Comparison of ENCODE assay signal across 10 cellular contexts in the genomic region with DNA sequence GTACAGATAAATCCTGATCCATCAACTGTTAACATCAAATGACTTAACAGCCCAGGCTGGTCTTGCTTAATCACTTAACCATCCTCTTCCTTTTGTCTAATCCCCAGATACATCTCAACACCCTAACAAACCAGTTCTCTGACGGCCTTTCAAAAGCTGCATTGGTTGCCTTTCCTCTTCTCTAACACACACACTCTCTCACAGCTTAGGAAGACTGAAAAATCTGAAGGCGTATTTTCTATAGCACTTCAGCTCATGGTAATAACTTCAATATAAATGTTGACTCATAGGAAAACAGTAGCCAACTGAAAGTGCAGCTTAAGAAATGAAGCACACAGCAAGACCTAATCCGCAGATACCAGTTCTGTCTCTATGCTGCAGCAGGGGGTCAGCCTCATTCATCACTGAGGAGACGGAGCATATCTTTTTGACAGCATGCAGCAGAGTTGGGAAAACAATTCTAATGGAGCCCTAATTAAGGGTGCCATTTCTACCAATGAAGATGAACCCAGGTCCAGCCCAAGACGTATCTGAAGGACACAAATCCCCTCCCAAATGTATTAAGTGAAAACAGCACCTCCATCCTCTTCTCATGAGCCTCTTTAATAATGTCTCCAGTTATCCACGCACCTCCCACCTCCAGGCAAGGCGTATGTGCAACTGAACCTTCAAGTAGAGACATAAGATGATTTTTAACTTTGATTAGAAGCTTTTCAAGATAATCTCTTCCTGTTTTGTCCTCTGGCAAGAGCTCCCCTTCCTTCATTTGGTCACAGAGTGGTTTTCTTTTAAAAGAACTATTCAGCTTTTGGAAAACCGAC.
DNase-seq lines count a peak whose midpoint lies in the region; ATAC-seq, FAIRE-seq and TF ChIP-seq lines count a peak whose summit lies in the region.
"Had no signal": no experiment of that assay in that cellular context is flagged by ENCODE, and none has a peak within 500 bp of the region (broad histone marks: within the 10 kb centered on the region; RNA-seq: fewer than 3 reads in every experiment).

No MANE protein-coding gene starts in this region.

- 39 to 41% methylated on average over 8 of the region's 8 CpGs for WGBS in aorta, 2 donors

- DNase-seq in GM19239 (ENCODE audit: insufficient read length, low spot score): no peak
- DNase-seq in RWPE2 (ENCODE audit: low spot score): no peak
- no peak for DNase-seq in left colon
- no peak for DNase-seq in NCI-H2029 (lab: John Stamatoyannopoulos, UW)
- DNase-seq in aorta: no peak
- no peak for DNase-seq in NCI-H1092 treated with DMSO at 0.1 percent for 48 hours (lab: John Stamatoyannopoulos, UW)
- DNase-seq: NCI-H2171 had no signal

- no peaks in the 10 kb centered on the region for H3K27me3 ChIP-seq in RWPE2 (ENCODE audit: insufficient read depth, poor library complexity, severe bottlenecking)
- H3K27me3 ChIP-seq in aorta (ENCODE audit: control insufficient read depth in 1 of 2, insufficient read depth in 2 of 2, low read length in 1 of 2): peaks cover 0 to 2% of the 10 kb centered on the region in 2 donors

- H3K9me3 ChIP-seq in RWPE2 (ENCODE audit: severe bottlenecking) (no peaks in the 10 kb centered on the region), aorta (ENCODE audit: control insufficient read depth, low read length) (no peaks in the 10 kb centered on the region)
- H3K9me3 ChIP-seq: psoas muscle had no signal

- TF ChIP-seq CTCF in RWPE2 (IDR thresholded peaks at IDR 0.05; ENCODE audit: poor library complexity, severe bottlenecking): no peak

- H3K4me3 ChIP-seq in RWPE2 (ENCODE audit: severe bottlenecking) (no peak overlapping the region), aorta (ENCODE audit: low read length in 2 of 2) (no peak overlapping the region)
- H3K4me3 ChIP-seq: psoas muscle had no signal

- peak; percentile 20 for ATAC-seq in HG02852 (IDR thresholded peaks at IDR 0.05; ENCODE audit: unreplicated experiment)
- ATAC-seq in RWPE2 (ENCODE audit: low read depth): peak; percentile 50
- ATAC-seq in left colon: peak; percentile 63
- ATAC-seq in GM18519 (IDR thresholded peaks at IDR 0.05; ENCODE audit: low FRiP score, unreplicated experiment): no peak
- ATAC-seq in aorta (ENCODE audit: low FRiP score): no peak
- ATAC-seq: psoas muscle had no signal

- peak; percentile 69 for FAIRE-seq in GM19239 (lab: Jason Lieb, UNC)

- no peaks in the 10 kb centered on the region for H3K36me3 ChIP-seq in RWPE2 (ENCODE audit: low read depth)
- no peaks in the 10 kb centered on the region for H3K36me3 ChIP-seq in aorta (ENCODE audit: control insufficient read depth in 1 of 2, insufficient read depth in 2 of 2, low read length in 1 of 2)

- peak overlapping the region; percentile 80 for H3K27ac ChIP-seq in RWPE2 (ENCODE audit: poor library complexity, severe bottlenecking)
- H3K27ac ChIP-seq in aorta (ENCODE audit: low read depth in 1 of 2, low read length in 2 of 2): no peak overlapping the region
- H3K27ac ChIP-seq: psoas muscle had no signal

- intact Hi-C loops in left colon (cut with DNase I, micrococcal nuclease): no loop called here
- intact Hi-C loops in aorta (cut with DNase I): no loop called here

- H3K4me1 ChIP-seq in RWPE2 (ENCODE audit: insufficient read depth, poor library complexity, severe bottlenecking): peaks cover 18% of the 10 kb centered on the region
- no peaks in the 10 kb centered on the region for H3K4me1 ChIP-seq in aorta (ENCODE audit: control insufficient read depth in 1 of 2, insufficient read depth in 2 of 2, low read length in 2 of 2)
- H3K4me1 ChIP-seq: psoas muscle had no signal

Comparison
In these comparisons a context has a peak if more than half of its experiments do, and no peak if none do; other contexts are left out.
1. ATAC-seq: peak in HG02852 (single experiment), RWPE2 (single experiment) and left colon (single experiment); none in GM18519 (single experiment) and aorta (single experiment).